In genomic region chr13:54174001-54174400, GRCh38 we compare ENCODE assay signal across 31 cellular contexts.
A peak's percentile ranks its signal among the peaks of the same experiment; 100 is the strongest.
DNase-seq lines count a peak whose midpoint lies in the region; ATAC-seq and TF ChIP-seq lines count a peak whose summit lies in the region.
"Had no signal": no experiment of that assay in that cellular context is flagged by ENCODE, and none has a peak within 500 bp of the region (broad histone marks: within the 10 kb centered on the region; RNA-seq: fewer than 3 reads in every experiment).

No MANE protein-coding gene starts in this region.

- TF ChIP-seq POLR2A in prostate gland (IDR thresholded peaks at IDR 0.05): no peak

- H3K4me3 ChIP-seq in right cardiac atrium (ENCODE audit: low read length) (no peak overlapping the region), prostate gland (no peak overlapping the region)
- H3K4me3 ChIP-seq: A549; BLaER1; BLaER1 treated with 17β-estradiol and CSF1 and Interleukin-3, amounts not matched to agents 10 nM and 100 nM had no signal

- H3K4me1 ChIP-seq in right cardiac atrium (ENCODE audit: control insufficient read depth, insufficient read depth, low read length) (no peaks in the 10 kb centered on the region), prostate gland (replicated peaks) (no peaks in the 10 kb centered on the region)
- H3K4me1 ChIP-seq: A549; BE2C; BLaER1; BLaER1 treated with 17β-estradiol and CSF1 and Interleukin-3, amounts not matched to agents 10 nM and 100 nM; Caco-2 had no signal

- DNase-seq in Ammon's horn (ENCODE audit: low spot score): peak; percentile 4
- DNase-seq in foreskin melanocyte: peak; percentile 27
- DNase-seq in activated gamma-delta T cell treated with Interleukin-2 at 50 U/mL for 16 hours: no peak
- no peak for DNase-seq in right cardiac atrium
- no peak for DNase-seq in prostate gland (ENCODE audit: low spot score)
- DNase-seq: 8988T; ACHN; AML-193; BE2C; C1 segment of cervical spinal cord; Caco-2; Calu3; CD4-positive, alpha-beta memory T cell; CD4-positive, alpha-beta T cell; CD4-positive, CD25-positive, alpha-beta regulatory T cell; CD8-positive, alpha-beta memory T cell; CD8-positive, alpha-beta T cell; COR-L47; DMS 273 treated with DMSO at 0.1 percent for 48 hours; DMS153; DMS53; DMS79; DMS79 treated with DMSO at 0.1 percent for 48 hours; DND-41; EL had no signal

- H3K27me3 ChIP-seq in right cardiac atrium (ENCODE audit: control insufficient read depth, insufficient read depth) (no peaks in the 10 kb centered on the region), prostate gland (replicated peaks; ENCODE audit: insufficient read depth) (no peaks in the 10 kb centered on the region)
- H3K27me3 ChIP-seq: BE2C; BLaER1; BLaER1 treated with 17β-estradiol and CSF1 and Interleukin-3, amounts not matched to agents 10 nM and 100 nM had no signal

- H3K36me3 ChIP-seq in prostate gland: no peaks in the 10 kb centered on the region
- H3K36me3 ChIP-seq: BE2C; BLaER1; BLaER1 treated with 17β-estradiol and CSF1 and Interleukin-3, amounts not matched to agents 10 nM and 100 nM had no signal

- H3K9me3 ChIP-seq in right cardiac atrium (ENCODE audit: control insufficient read depth, low read length) (no peaks in the 10 kb centered on the region), prostate gland (no peaks in the 10 kb centered on the region)
- H3K9me3 ChIP-seq: A549; BE2C; BLaER1; BLaER1 treated with 17β-estradiol and CSF1 and Interleukin-3, amounts not matched to agents 10 nM and 100 nM; Caco-2 had no signal

- intact Hi-C loops in right cardiac atrium (cut with DNase I): no loop called here
- intact Hi-C loops in prostate gland (cut with DNase I): no loop called here

- TF ChIP-seq EP300 in Ishikawa (IDR thresholded peaks at IDR 0.05; ENCODE audit: borderline replicate concordance): no peak

- no peak for TF ChIP-seq RAD21 in Ishikawa (IDR thresholded peaks at IDR 0.05; ENCODE audit: low read depth)

- TF ChIP-seq CTCF in prostate gland (IDR thresholded peaks at IDR 0.05): no peak

- H3K27ac ChIP-seq in right cardiac atrium (ENCODE audit: low read length): no peak overlapping the region
- H3K27ac ChIP-seq in prostate gland: no peak overlapping the region
- H3K27ac ChIP-seq: 22Rv1; A549; BLaER1; BLaER1 treated with 17β-estradiol and CSF1 and Interleukin-3, amounts not matched to agents 10 nM and 100 nM; C4-2B had no signal

- ATAC-seq in right cardiac atrium: no peak
- ATAC-seq: A549; CD8-positive, alpha-beta T cell had no signal

TF ChIP-seq in Ishikawa, 13 proteins besides CTCF, POLR2A, EP300 and RAD21:
- TF ChIP-seq TEAD4 (IDR thresholded peaks at IDR 0.05) (peak; percentile 30; the same call in 1 of the 2 replicates), CEBPB (IDR thresholded peaks at IDR 0.05) (no peak)
TF ChIP-seq in Ishikawa: peak in this region for 1.

Comparison
In these comparisons a context has a peak if more than half of its experiments do, and no peak if none do; other contexts are left out.
1. DNase-seq: peak in Ammon's horn (single experiment) and foreskin melanocyte (single experiment); none in activated gamma-delta T cell treated with Interleukin-2 at 50 U/mL for 16 hours (single experiment), right cardiac atrium (0 of 3) and prostate gland (single experiment).